In the genomic region with DNA sequence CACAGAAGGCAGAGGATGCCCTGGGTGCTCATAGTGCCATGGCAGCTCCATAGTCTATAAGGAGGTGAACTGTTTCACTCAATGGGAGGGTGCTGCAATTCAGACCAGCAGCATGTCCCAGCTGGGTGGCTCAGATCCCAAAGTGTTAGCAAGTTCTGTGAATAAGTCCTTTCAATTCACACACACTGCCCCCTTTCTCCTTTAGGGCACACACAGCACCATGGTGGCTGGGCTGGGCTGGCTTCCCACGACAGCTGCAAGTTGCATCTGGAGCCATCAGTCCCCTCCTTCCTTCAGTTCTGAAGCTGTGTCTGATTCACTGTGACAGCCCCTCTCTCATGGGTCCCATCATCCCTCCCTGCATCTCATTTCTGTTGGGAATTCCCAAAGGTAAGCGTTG, we compare ENCODE assay signal across 11 cellular contexts.
"Had no signal": no experiment of that assay in that cellular context is flagged by ENCODE, and none has a peak within 500 bp of the region (broad histone marks: within the 10 kb centered on the region; RNA-seq: fewer than 3 reads in every experiment).

No MANE protein-coding gene starts in this region.

- DNase-seq: activated CD4-positive, alpha-beta T cell treated with anti-CD3 and anti-CD28 coated beads, Interleukin-2, amount 50 U/mL, for 4 hours; activated effector memory CD4-positive, alpha-beta T cell treated with anti-CD3 and anti-CD28 coated beads, Interleukin-2, amount 50 U/mL, for 16 hours; activated T-cell treated with anti-CD3 and anti-CD28 coated beads, Interleukin-2, amount 50 U/mL, for 4 hours; amniotic stem cell; foreskin melanocyte; kidney glomerular epithelial cell; lower lobe of right lung; natural killer cell; stimulated activated CD4-positive, alpha-beta T cell treated with anti-CD3 and anti-CD28 coated beads, Interleukin-4, amount 100 ng/mL, for 1 hour had no signal

- H3K27me3 ChIP-seq: breast epithelium, vagina had no signal

- H3K4me1 ChIP-seq: breast epithelium, lower lobe of right lung, vagina had no signal

- H3K27ac ChIP-seq: breast epithelium, lower lobe of right lung, vagina had no signal

- H3K4me3 ChIP-seq: breast epithelium, lower lobe of right lung, vagina had no signal

- H3K36me3 ChIP-seq: breast epithelium, lower lobe of right lung, vagina had no signal

- H3K9me3 ChIP-seq: vagina had no signal
